In genomic region chr14:105863296-105864108, GRCh38 we compare ENCODE assay signal across 13 cellular contexts.
A peak's percentile ranks its signal among the peaks of the same experiment; 100 is the strongest.
DNase-seq lines count a peak whose midpoint lies in the region; ATAC-seq, FAIRE-seq and TF ChIP-seq lines count a peak whose summit lies in the region.
"Had no signal": no experiment of that assay in that cellular context is flagged by ENCODE, and none has a peak within 500 bp of the region (broad histone marks: within the 10 kb centered on the region; RNA-seq: fewer than 3 reads in every experiment).

No MANE protein-coding gene starts in this region.

- WGBS in GM12878 (ENCODE audit: insufficient coverage, insufficient replicate concordance, low lambda C conversion rate, missing lambda C conversion rate), result 1% methylated on average over 7 of the region's 25 CpGs

- FAIRE-seq in GM12878 (lab: Jason Lieb, UNC), result peak; percentile 7

- intact Hi-C loops in GM12878 (cut with micrococcal nuclease; ENCODE audit: unreplicated experiment), result loop anchor here (5.0 kb wide), 4 partner anchors 161 to 799 kb away; no protein-coding TSS in a partner anchor

- TF ChIP-seq RAD21 in GM12878 (IDR thresholded peaks at IDR 0.05; ENCODE audit: insufficient read depth, low read depth, low read length), result no peak

- H3K79me2 ChIP-seq in Karpas-422 (ENCODE audit: low read length) (peaks cover 36% of the 10 kb centered on the region), GM12878 (ENCODE audit: control insufficient read depth, insufficient read depth, low read length) (peaks cover 60% of the 10 kb centered on the region)

- no peak for TF ChIP-seq CTCF in GM12878 (IDR thresholded peaks at IDR 0.05 in 2 of 3, conservative IDR thresholded peaks at IDR 0.05 in 1 of 3; ENCODE audit: control insufficient read depth in 2 of 3, extremely low read depth in 1 of 3, insufficient read depth in 1 of 3, low read depth in 3 of 3, low read length in 3 of 3)
- no peak for TF ChIP-seq CTCF in progenitor cell of endocrine pancreas (IDR thresholded peaks at IDR 0.05; ENCODE audit: unreplicated experiment)

- no peak overlapping the region for H2AFZ ChIP-seq in Karpas-422 (ENCODE audit: low read length)
- H2AFZ ChIP-seq in GM12878 (ENCODE audit: control insufficient read depth, low read depth, low read length), result no peak overlapping the region
- H2AFZ ChIP-seq: GM23248 had no signal

- RAD21 ChIA-PET in GM12878 (lab: Charles Lee; ENCODE audit: unreplicated experiment), result interaction anchor here (9.4 kb wide), 1 partner anchor 408 kb away, joined by 119 read pairs; no protein-coding TSS in a partner anchor

- H3K27me3 ChIP-seq in Karpas-422 (ENCODE audit: low read length) (no peaks in the 10 kb centered on the region), GM12878 (replicated peaks in 1 of 2; ENCODE audit: control insufficient read depth in 2 of 2, insufficient read depth in 2 of 2, low read length in 1 of 2) (no peaks in the 10 kb centered on the region), SJCRH30 (peaks cover 39% of the 10 kb centered on the region)
- H3K27me3 ChIP-seq: colonic mucosa had no signal

- H3K4me1 ChIP-seq in Karpas-422 (ENCODE audit: low read length) (peaks cover 46% of the 10 kb centered on the region), GM12878 (ENCODE audit: control insufficient read depth, insufficient read depth, low read length) (no peaks in the 10 kb centered on the region), SJCRH30 (no peaks in the 10 kb centered on the region)
- H3K4me1 ChIP-seq: colonic mucosa had no signal

- H3K36me3 ChIP-seq in Karpas-422 (ENCODE audit: insufficient read depth, low read length) (peaks cover 15% of the 10 kb centered on the region), GM12878 (ENCODE audit: control insufficient read depth in 2 of 2, insufficient read depth in 2 of 2, low read length in 1 of 2) (peaks cover 10 to 14% of the 10 kb centered on the region in 2 experiments), SJCRH30 (no peaks in the 10 kb centered on the region)
- H3K36me3 ChIP-seq: colonic mucosa had no signal

- H3K4me1 Mint-ChIP-seq in progenitor cell of endocrine pancreas (ENCODE audit: low read depth), result no peaks in the 10 kb centered on the region

- ATAC-seq in GM12878, result peak; percentile 1
- ATAC-seq in HG03025 (IDR thresholded peaks at IDR 0.05; ENCODE audit: low FRiP score, unreplicated experiment), result no peak

- TF ChIP-seq POLR2A in GM12878 (IDR thresholded peaks at IDR 0.05; ENCODE audit: low read depth, low read length), result peak; percentile 70

- H3K4me3 ChIP-seq in GM08714 (ENCODE audit: low read length), result peak overlapping the region; percentile 95
- peak overlapping the region; percentile 67 for H3K4me3 ChIP-seq in Karpas-422 (ENCODE audit: low read length)
- peak overlapping the region; percentile 84 for H3K4me3 ChIP-seq in GM12878
- H3K4me3 ChIP-seq in SJCRH30, result no peak overlapping the region
- H3K4me3 ChIP-seq: colonic mucosa, GM23248 had no signal

- in situ Hi-C loops in GM12878 (cut with MboI), result loop anchor here (25.0 kb wide), 1 partner anchor 674 kb away; no protein-coding TSS in a partner anchor

- POLR2A ChIA-PET in GM12878 (lab: Charles Lee), result interaction anchor here (8.5 kb wide), 1 partner anchor 406 kb away, joined by 88 read pairs; no protein-coding TSS in a partner anchor

- H3K36me3 Mint-ChIP-seq in progenitor cell of endocrine pancreas (ENCODE audit: insufficient read depth), result no peaks in the 10 kb centered on the region

- no peaks in the 10 kb centered on the region for H3K27me3 Mint-ChIP-seq in progenitor cell of endocrine pancreas

- H3K9me3 ChIP-seq in Karpas-422 (ENCODE audit: low read length) (no peaks in the 10 kb centered on the region), GM12878 (replicated peaks; ENCODE audit: control insufficient read depth, insufficient read depth, low read length) (no peaks in the 10 kb centered on the region; the same call in none of the 3 replicates), SJCRH30 (replicated peaks) (no peaks in the 10 kb centered on the region)
- H3K9me3 ChIP-seq: colonic mucosa had no signal

- TF ChIP-seq EP300 in GM12878 (IDR thresholded peaks at IDR 0.05; ENCODE audit: borderline replicate concordance in 1 of 2, control insufficient read depth in 1 of 2, low read depth in 2 of 2, low read length in 2 of 2), result no peak

- DNase-seq in Karpas-422, result peak; percentile 58
- no peak for DNase-seq in GM12878 (ENCODE audit: low read depth, low spot score)
- DNase-seq in progenitor cell of endocrine pancreas (ENCODE audit: low spot score, unreplicated experiment), result peak; percentile 6
- no peak for DNase-seq in NCI-H526 (lab: John Stamatoyannopoulos, UW)
- no peak for DNase-seq in SJCRH30
- DNase-seq in hypothalamus (lab: John Stamatoyannopoulos, UW), result no peak
- DNase-seq: Calu3, colonic mucosa, foreskin fibroblast, GM23248, NCI-H524 treated with DMSO at 0.1 percent for 48 hours had no signal

- H3K4me2 ChIP-seq in Karpas-422 (ENCODE audit: low read depth, low read length, poor library complexity, severe bottlenecking) (peak overlapping the region; percentile 89), GM12878 (ENCODE audit: control insufficient read depth, insufficient read depth) (peak overlapping the region; percentile 45)

- CTCF ChIA-PET in GM12878 (lab: Yijun Ruan, JAX), result interaction anchor here (8.2 kb wide), 1 partner anchor 410 kb away, joined by 180 read pairs; no protein-coding TSS in a partner anchor

- SMC1A ChIA-PET in GM12878 (lab: Charles Lee; ENCODE audit: uncharacterized antibody, unreplicated experiment), result no interaction called here

- H3K9ac ChIP-seq in Karpas-422 (ENCODE audit: low read length) (peak overlapping the region; percentile 94), GM12878 (ENCODE audit: control insufficient read depth, insufficient read depth, low read length) (peak overlapping the region; percentile 100)
- H3K9ac ChIP-seq: GM23248 had no signal

- no peak overlapping the region for H3K27ac Mint-ChIP-seq in progenitor cell of endocrine pancreas

- H3K27ac ChIP-seq in Karpas-422 (ENCODE audit: low read length) (peak overlapping the region; percentile 95), GM12878 (ENCODE audit: control insufficient read depth, insufficient read depth) (peak overlapping the region; percentile 98), SJCRH30 (no peak overlapping the region)
- H3K27ac ChIP-seq: colonic mucosa, GM23248 had no signal

- no TSS peak for BruUV-seq in GM12878 (replicated peaks; lab: Mats Ljungman, UMichigan)

- H3K4me3 Mint-ChIP-seq in progenitor cell of endocrine pancreas (ENCODE audit: low read depth), result no peak overlapping the region

- no peaks in the 10 kb centered on the region for H3K9me2 ChIP-seq in Karpas-422 (replicated peaks; ENCODE audit: insufficient read depth, low read length)

- peaks cover 22% of the 10 kb centered on the region for H3K9me3 Mint-ChIP-seq in progenitor cell of endocrine pancreas (ENCODE audit: low read depth)

- H4K20me1 ChIP-seq in Karpas-422 (ENCODE audit: insufficient read depth, low read depth, low read length), result peaks cover 8% of the 10 kb centered on the region; the same call in 1 of the 2 replicates
- no peaks in the 10 kb centered on the region for H4K20me1 ChIP-seq in GM12878 (ENCODE audit: control insufficient read depth, insufficient read depth)

TF ChIP-seq in GM12878, 131 proteins besides CTCF, POLR2A, EP300 and RAD21 (continues in another document):
- TF ChIP-seq KDM1A (IDR thresholded peaks at IDR 0.05; ENCODE audit: borderline replicate concordance) (no peak), CBX5 (IDR thresholded peaks at IDR 0.05; ENCODE audit: low read depth) (no peak), TBL1XR1 (IDR thresholded peaks at IDR 0.05; ENCODE audit: low read depth, low read length) (no peak), MTA2 (IDR thresholded peaks at IDR 0.05; ENCODE audit: low read depth) (no peak), CREM (IDR thresholded peaks at IDR 0.05; ENCODE audit: low read depth) (peak; percentile 15; the same call in 1 of the 2 replicates), ZNF384 (IDR thresholded peaks at IDR 0.05; ENCODE audit: borderline replicate concordance, low read depth, low read length) (no peak), GATAD2B (conservative IDR thresholded peaks at IDR 0.05; ENCODE audit: low read depth) (no peak), CEBPB (IDR thresholded peaks at IDR 0.05; ENCODE audit: borderline replicate concordance in 1 of 2, low read depth in 2 of 2, low read length in 2 of 2) (no peak), SIX5 (IDR thresholded peaks at IDR 0.05; ENCODE audit: low read depth, low read length, severe bottlenecking) (no peak), HDGF (IDR thresholded peaks at IDR 0.05) (no peak), MAX (IDR thresholded peaks at IDR 0.05; ENCODE audit: low read depth, low read length) (no peak), IKZF2 (IDR thresholded peaks at IDR 0.05) (no peak), NFYA (IDR thresholded peaks at IDR 0.05; ENCODE audit: borderline replicate concordance, low read depth, low read length) (no peak), TARDBP (IDR thresholded peaks at IDR 0.05; ENCODE audit: borderline replicate concordance) (no peak), BRCA1 (IDR thresholded peaks at IDR 0.05; ENCODE audit: low read depth, low read length) (no peak)
- TF ChIP-seq, protein P1, sequence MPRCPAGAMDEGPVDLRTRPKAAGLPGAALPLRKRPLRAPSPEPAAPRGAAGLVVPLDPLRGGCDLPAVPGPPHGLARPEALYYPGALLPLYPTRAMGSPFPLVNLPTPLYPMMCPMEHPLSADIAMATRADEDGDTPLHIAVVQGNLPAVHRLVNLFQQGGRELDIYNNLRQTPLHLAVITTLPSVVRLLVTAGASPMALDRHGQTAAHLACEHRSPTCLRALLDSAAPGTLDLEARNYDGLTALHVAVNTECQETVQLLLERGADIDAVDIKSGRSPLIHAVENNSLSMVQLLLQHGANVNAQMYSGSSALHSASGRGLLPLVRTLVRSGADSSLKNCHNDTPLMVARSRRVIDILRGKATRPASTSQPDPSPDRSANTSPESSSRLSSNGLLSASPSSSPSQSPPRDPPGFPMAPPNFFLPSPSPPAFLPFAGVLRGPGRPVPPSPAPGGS (IDR thresholded peaks at IDR 0.05; ENCODE audit: borderline replicate concordance, insufficient read depth, low read depth, low read length, poor library complexity, severe bottlenecking), result no peak
- TF ChIP-seq, protein P2, sequence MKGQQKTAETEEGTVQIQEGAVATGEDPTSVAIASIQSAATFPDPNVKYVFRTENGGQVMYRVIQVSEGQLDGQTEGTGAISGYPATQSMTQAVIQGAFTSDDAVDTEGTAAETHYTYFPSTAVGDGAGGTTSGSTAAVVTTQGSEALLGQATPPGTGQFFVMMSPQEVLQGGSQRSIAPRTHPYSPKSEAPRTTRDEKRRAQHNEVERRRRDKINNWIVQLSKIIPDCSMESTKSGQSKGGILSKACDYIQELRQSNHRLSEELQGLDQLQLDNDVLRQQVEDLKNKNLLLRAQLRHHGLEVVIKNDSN (IDR thresholded peaks at IDR 0.05; ENCODE audit: borderline replicate concordance, extremely low read length, insufficient read depth, low read depth, low read length), result no peak

Comparison
In these comparisons a context has a peak if more than half of its experiments do, and no peak if none do; other contexts are left out.
1. DNase-seq: peak in Karpas-422 (single experiment) and progenitor cell of endocrine pancreas (single experiment); none in GM12878 (single experiment), NCI-H526 (0 of 2), SJCRH30 (0 of 2) and hypothalamus (0 of 51).